Comparison of ENCODE assay signal across 24 cellular contexts in genomic region chr16:51134876-51135275, GRCh38. TPM values are rescaled to one million over a fixed set of nuclear protein-coding genes. Genes with fewer than 3 reads are reported as not detected.
DNase-seq lines count a peak whose midpoint lies in the region; TF ChIP-seq lines count a peak whose summit lies in the region.
"Had no signal": no experiment of that assay in that cellular context is flagged by ENCODE, and none has a peak within 500 bp of the region (broad histone marks: within the 10 kb centered on the region; RNA-seq: fewer than 3 reads in every experiment).

No MANE protein-coding gene starts in this region.

- no peak overlapping the region for H3K4me3 Mint-ChIP-seq in activated naive CD4-positive, alpha-beta T cell treated with anti-CD3 and anti-CD28 coated beads, Interleukin-2, amount 10 ng/mL, durations not matched to agents 7 days and 5 days
- H3K4me3 Mint-ChIP-seq in endothelial cell (ENCODE audit: unreplicated experiment) (peak overlapping the region; percentile 48), type B pancreatic cell (peak overlapping the region; percentile 69)
- H3K4me3 Mint-ChIP-seq: activated naive CD4-positive, alpha-beta T cell treated with anti-CD3 and anti-CD28 coated beads for 36 hours; activated T-cell treated with anti-CD3 and anti-CD28 coated beads, Interleukin-2, amount 50 U/mL, for 24 hours had no signal

- H3K27me3 ChIP-seq in mesendoderm (ENCODE audit: insufficient read depth, low read length, poor library complexity) (no peaks in the 10 kb centered on the region), sigmoid colon (peaks cover 9 to 40% (median 28%) of the 10 kb centered on the region in 3 donors)

- H3K36me3 ChIP-seq in mesendoderm (ENCODE audit: control insufficient read depth, insufficient read depth, low read length) (peaks cover 18% of the 10 kb centered on the region), sigmoid colon (no peaks in the 10 kb centered on the region)
- H3K36me3 ChIP-seq: gastroesophageal sphincter, spleen, tibial artery had no signal

- peak overlapping the region; percentile 16 for H3K27ac Mint-ChIP-seq in activated naive CD4-positive, alpha-beta T cell treated with anti-CD3 and anti-CD28 coated beads, Interleukin-2, amount 10 ng/mL, durations not matched to agents 7 days and 5 days
- H3K27ac Mint-ChIP-seq in endothelial cell (ENCODE audit: unreplicated experiment): peak overlapping the region; percentile 43
- no peak overlapping the region for H3K27ac Mint-ChIP-seq in type B pancreatic cell
- H3K27ac Mint-ChIP-seq: activated naive CD4-positive, alpha-beta T cell treated with anti-CD3 and anti-CD28 coated beads for 36 hours; activated T-cell treated with anti-CD3 and anti-CD28 coated beads, Interleukin-2, amount 50 U/mL, for 24 hours had no signal

- no peak overlapping the region for H3K23ac ChIP-seq in mesendoderm (ENCODE audit: low read length)

- peaks cover 1% of the 10 kb centered on the region for H3K9me3 Mint-ChIP-seq in activated naive CD4-positive, alpha-beta T cell treated with anti-CD3 and anti-CD28 coated beads, Interleukin-2, amount 10 ng/mL, durations not matched to agents 7 days and 5 days
- H3K9me3 Mint-ChIP-seq in endothelial cell (ENCODE audit: unreplicated experiment) (no peaks in the 10 kb centered on the region), type B pancreatic cell (no peaks in the 10 kb centered on the region)
- H3K9me3 Mint-ChIP-seq: activated naive CD4-positive, alpha-beta T cell treated with anti-CD3 and anti-CD28 coated beads for 36 hours had no signal

- DNase-seq in activated naive CD4-positive, alpha-beta T cell treated with anti-CD3 and anti-CD28 coated beads, Interleukin-2, amount 10 ng/mL, durations not matched to agents 7 days and 5 days: no peak
- DNase-seq in activated naive CD4-positive, alpha-beta T cell (lab: John Stamatoyannopoulos, UW): no peak
- peak; percentile 27 for DNase-seq in endothelial cell (ENCODE audit: low spot score)
- peak; percentile 32 for DNase-seq in mesendoderm
- DNase-seq in type B pancreatic cell (ENCODE audit: extremely low spot score, unreplicated experiment): no peak
- DNase-seq in OCI-M1 (lab: John Stamatoyannopoulos, UW): no peak
- DNase-seq in SIG-M5 treated with dmso at 0.1 percent for 504 hours (lab: John Stamatoyannopoulos, UW; ENCODE audit: unreplicated experiment): no peak
- no peak for DNase-seq in sigmoid colon
- DNase-seq: activated CD8-positive, alpha-beta memory T cell treated with anti-CD3 and anti-CD28 coated beads for 24 hours; activated naive CD4-positive, alpha-beta T cell treated with anti-CD3 and anti-CD28 coated beads for 36 hours; activated T-cell treated with anti-CD3 and anti-CD28 coated beads, Interleukin-2, amount 50 U/mL, for 24 hours; NCI-H1092; NCI-H1930; NCI-H345; spleen; stimulated activated CD4-positive, alpha-beta T cell treated with anti-CD3 and anti-CD28 coated beads, Interleukin-4, amount 100 ng/mL, for 24 hours; stimulated activated naive CD8-positive, alpha-beta T cell treated with anti-CD3 and anti-CD28 coated beads, Interleukin-15, Interleukin-2, amounts not matched to agents 100 U/mL and 50 U/mL, for 24 hours; SW 1271; tibial artery had no signal

- peak overlapping the region; percentile 19 for H3K18ac ChIP-seq in mesendoderm (ENCODE audit: low read length)

- H3K9ac ChIP-seq in mesendoderm (ENCODE audit: low read length): peak overlapping the region; percentile 55

- TF ChIP-seq EP300 in sigmoid colon (IDR thresholded peaks at IDR 0.05): no peak

- H3K79me2 ChIP-seq in mesendoderm (ENCODE audit: control insufficient read depth, insufficient read depth, low read length): peaks cover 19% of the 10 kb centered on the region

- H3K27me3 Mint-ChIP-seq in activated naive CD4-positive, alpha-beta T cell treated with anti-CD3 and anti-CD28 coated beads, Interleukin-2, amount 10 ng/mL, durations not matched to agents 7 days and 5 days: peaks cover 33% of the 10 kb centered on the region
- H3K27me3 Mint-ChIP-seq in endothelial cell (ENCODE audit: unreplicated experiment) (peaks cover 9% of the 10 kb centered on the region), type B pancreatic cell (peaks cover 61% of the 10 kb centered on the region)

- TF ChIP-seq POLR2A in sigmoid colon (IDR thresholded peaks at IDR 0.05): no peak

- peaks cover 5% of the 10 kb centered on the region for H3K4me1 ChIP-seq in mesendoderm (ENCODE audit: control insufficient read depth, low read depth, low read length)
- H3K4me1 ChIP-seq in sigmoid colon: peaks cover 0 to 9% (median 2%) of the 10 kb centered on the region in 4 donors
- H3K4me1 ChIP-seq: spleen had no signal

- H2BK5ac ChIP-seq in mesendoderm (ENCODE audit: low read length): no peak overlapping the region

- H3K4ac ChIP-seq in mesendoderm (ENCODE audit: low read depth, low read length): peak overlapping the region; percentile 99

- WGBS in mesendoderm (ENCODE audit: extremely low coverage, insufficient coverage, low lambda C conversion rate): no CpG with 5 or more reads among the region's 34 CpGs
- WGBS in sigmoid colon, 2 donors: 24 to 64% methylated on average over 34 of the region's 34 CpGs

- no peak overlapping the region for H4K5ac ChIP-seq in mesendoderm (ENCODE audit: low read length)

- peak overlapping the region; percentile 87 for H3K56ac ChIP-seq in mesendoderm (ENCODE audit: low read length)

- no peak overlapping the region for H3K4me3 ChIP-seq in mesendoderm (ENCODE audit: low read length)
- H3K4me3 ChIP-seq in sigmoid colon: no peak overlapping the region
- H3K4me3 ChIP-seq: gastroesophageal sphincter, tibial artery had no signal

- TF ChIP-seq CTCF in endothelial cell (IDR thresholded peaks at IDR 0.05; ENCODE audit: unreplicated experiment): no peak
- no peak for TF ChIP-seq CTCF in type B pancreatic cell (conservative IDR thresholded peaks at IDR 0.05)
- TF ChIP-seq CTCF in sigmoid colon (IDR thresholded peaks at IDR 0.05): no peak

- peak overlapping the region; percentile 24 for H3K27ac ChIP-seq in mesendoderm (ENCODE audit: low read depth, low read length)
- no peak overlapping the region for H3K27ac ChIP-seq in sigmoid colon
- H3K27ac ChIP-seq: gastroesophageal sphincter, spleen, tibial artery had no signal

- H3K79me1 ChIP-seq in mesendoderm (ENCODE audit: low read length): peaks cover 22% of the 10 kb centered on the region

- peaks cover 4% of the 10 kb centered on the region for H3K4me1 Mint-ChIP-seq in activated naive CD4-positive, alpha-beta T cell treated with anti-CD3 and anti-CD28 coated beads, Interleukin-2, amount 10 ng/mL, durations not matched to agents 7 days and 5 days
- H3K4me1 Mint-ChIP-seq in endothelial cell (ENCODE audit: unreplicated experiment): peaks cover 30% of the 10 kb centered on the region
- peaks cover 27% of the 10 kb centered on the region for H3K4me1 Mint-ChIP-seq in type B pancreatic cell (ENCODE audit: unreplicated experiment)

- H2BK120ac ChIP-seq in mesendoderm (ENCODE audit: low read depth, low read length): no peak overlapping the region

- no peaks in the 10 kb centered on the region for H3K9me3 ChIP-seq in sigmoid colon
- H3K9me3 ChIP-seq: gastroesophageal sphincter, tibial artery had no signal

- CTCF ChIA-PET in activated naive CD4-positive, alpha-beta T cell treated with anti-CD3 and anti-CD28 coated beads, Interleukin-2, amount 10 ng/mL, durations not matched to agents 7 days and 5 days (lab: Charles Lee): no interaction called here

- peaks cover 5% of the 10 kb centered on the region for H3K36me3 Mint-ChIP-seq in activated naive CD4-positive, alpha-beta T cell treated with anti-CD3 and anti-CD28 coated beads, Interleukin-2, amount 10 ng/mL, durations not matched to agents 7 days and 5 days
- H3K36me3 Mint-ChIP-seq in endothelial cell (ENCODE audit: low read depth, unreplicated experiment) (peaks cover 20% of the 10 kb centered on the region), type B pancreatic cell (peaks cover 37% of the 10 kb centered on the region)

- intact Hi-C loops in sigmoid colon (cut with DNase I): no loop called here

- H2BK15ac ChIP-seq in mesendoderm (replicated peaks; ENCODE audit: low read depth): no peak overlapping the region

- no peak overlapping the region for H4K8ac ChIP-seq in mesendoderm (ENCODE audit: low read depth, low read length)

- peak overlapping the region; percentile 67 for H3K4me2 ChIP-seq in mesendoderm (ENCODE audit: low read length)

- H2AK5ac ChIP-seq in mesendoderm (ENCODE audit: low read length): no peak overlapping the region

RNA-seq across cellular contexts. Expression of gene SALL1, which starts 16.2 kb away (rescaled TPM):
- total RNA-seq in endothelial cell (ENCODE audit: unreplicated experiment) (45.1 TPM), type B pancreatic cell (ENCODE audit: low replicate concordance) (8.0 and 27.0 TPM in 2 replicates), sigmoid colon (not detected)
- 17.2 TPM for polyA plus RNA-seq in mesendoderm (2013, experiment 1 of 2)
- polyA plus RNA-seq in mesendoderm (2013, experiment 2 of 2): 17.7 TPM
- polyA plus RNA-seq in sigmoid colon: under 1 TPM; 0.46 to 0.64 (median 0.60) TPM
- total RNA-seq: activated naive CD4-positive, alpha-beta T cell treated with anti-CD3 and anti-CD28 coated beads for 36 hours; esophagus mucosa; gastroesophageal sphincter; LHCN-M2; OCI-LY7; pulmonary artery endothelial cell; spleen had no signal

Comparison
In these comparisons a context has a peak if more than half of its experiments do, and no peak if none do; other contexts are left out.
1. DNase-seq: peak in endothelial cell (single experiment) and mesendoderm (single experiment); none in activated naive CD4-positive, alpha-beta T cell treated with anti-CD3 and anti-CD28 coated beads, Interleukin-2, amount 10 ng/mL, durations not matched to agents 7 days and 5 days (single experiment), activated naive CD4-positive, alpha-beta T cell (0 of 4), type B pancreatic cell (single experiment), OCI-M1 (single experiment), SIG-M5 treated with dmso at 0.1 percent for 504 hours (single experiment) and sigmoid colon (single experiment).